ENCODE assay signal across 8 cellular contexts in the genomic region with DNA sequence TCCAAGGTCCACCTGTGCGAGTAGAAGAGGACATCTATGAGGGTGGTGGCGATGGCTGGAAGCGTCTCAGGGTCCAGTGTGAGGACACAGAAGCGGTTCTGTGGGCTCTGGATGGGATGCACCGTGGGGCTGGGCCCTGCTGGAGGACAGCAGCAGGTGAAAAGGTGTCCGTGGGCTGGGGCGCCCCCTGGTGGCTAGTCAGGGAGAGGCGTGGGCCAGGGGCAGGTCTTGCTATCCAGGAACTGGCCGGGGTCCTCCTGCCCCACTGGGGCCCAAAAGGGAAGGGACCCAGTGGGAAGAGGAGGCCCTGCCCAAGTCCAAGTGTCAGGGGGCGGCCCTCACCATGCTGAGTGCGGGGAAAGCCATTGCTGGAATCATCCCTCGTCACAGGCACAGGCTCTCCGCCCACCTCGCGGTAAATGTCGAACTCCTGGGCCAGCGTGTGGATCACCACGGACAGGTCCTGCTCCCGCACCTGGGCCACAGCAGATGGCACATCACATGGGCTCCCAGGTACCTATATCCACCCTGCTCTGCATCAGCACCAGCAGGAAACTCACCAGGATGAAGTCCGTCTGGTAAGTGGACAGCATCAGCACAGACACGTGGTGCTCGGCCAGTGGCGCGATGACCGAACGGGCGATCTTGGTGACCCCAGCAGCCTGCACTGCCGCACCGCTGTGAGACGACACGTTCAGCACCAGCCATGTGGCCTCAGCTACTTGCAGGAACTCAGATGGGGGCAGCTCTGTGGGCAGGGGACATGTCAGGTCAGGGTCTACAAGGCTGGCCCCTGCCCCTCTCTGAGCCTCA. TPM values are rescaled to one million over a fixed set of nuclear protein-coding genes. Genes with fewer than 3 reads are reported as not detected.
DNase-seq lines count a peak whose midpoint lies in the region; ATAC-seq and TF ChIP-seq lines count a peak whose summit lies in the region.
"Had no signal": no experiment of that assay in that cellular context is flagged by ENCODE, and none has a peak within 500 bp of the region (broad histone marks: within the 10 kb centered on the region; RNA-seq: fewer than 3 reads in every experiment).

No MANE protein-coding gene starts in this region.

- no peak overlapping the region for H3K23ac ChIP-seq in mesendoderm (ENCODE audit: low read length)

- H3K27ac ChIP-seq in mesendoderm (ENCODE audit: low read depth, low read length): no peak overlapping the region
- H3K27ac ChIP-seq: epithelial cell of prostate had no signal

- no peak overlapping the region for H3K9ac ChIP-seq in mesendoderm (ENCODE audit: low read length)

- H3K79me2 ChIP-seq in mesendoderm (ENCODE audit: control insufficient read depth, insufficient read depth, low read length): no peaks in the 10 kb centered on the region

- H2BK120ac ChIP-seq in mesendoderm (ENCODE audit: low read depth, low read length): no peak overlapping the region

- no peak overlapping the region for H3K18ac ChIP-seq in mesendoderm (ENCODE audit: low read length)

- H3K4ac ChIP-seq in mesendoderm (ENCODE audit: low read depth, low read length): no peak overlapping the region

- no peak overlapping the region for H3K4me3 ChIP-seq in mesendoderm (ENCODE audit: low read length)

- H2AK5ac ChIP-seq in mesendoderm (ENCODE audit: low read length): no peak overlapping the region

- no peaks in the 10 kb centered on the region for H3K36me3 ChIP-seq in mesendoderm (ENCODE audit: control insufficient read depth, insufficient read depth, low read length)

- WGBS in mesendoderm (ENCODE audit: extremely low coverage, insufficient coverage, low lambda C conversion rate): no CpG with 5 or more reads among the region's 31 CpGs

- no peak for ATAC-seq in GM21717 (IDR thresholded peaks at IDR 0.05; ENCODE audit: unreplicated experiment)

- H4K5ac ChIP-seq in mesendoderm (ENCODE audit: low read length): no peak overlapping the region

- H3K56ac ChIP-seq in mesendoderm (ENCODE audit: low read length): no peak overlapping the region

- peak; percentile 88 for TF ChIP-seq CTCF in GM10266 (IDR thresholded peaks at IDR 0.05; ENCODE audit: control insufficient read depth, insufficient read depth, low read depth, missing control alignments)

- DNase-seq in GM10266 (ENCODE audit: extremely low spot score): peak; percentile 84
- peak; percentile 41 for DNase-seq in MV-4-11 (lab: John Stamatoyannopoulos, UW)
- DNase-seq in activated CD4-positive, alpha-beta T cell treated with anti-CD3 and anti-CD28 coated beads for 1 hour: peak; percentile 79
- peak; percentile 60 for DNase-seq in cerebellar cortex (ENCODE audit: low spot score)
- peak; percentile 73 for DNase-seq in mesendoderm
- peak; percentile 65 to 76 for DNase-seq in stimulated activated CD8-positive, alpha-beta memory T cell treated with anti-CD3 and anti-CD28 coated beads, Interleukin-4, amount 100 ng/mL, for 4 hours (ENCODE audit: low read depth in 2 of 2, low spot score in 1 of 2)

- H3K27me3 ChIP-seq in mesendoderm (ENCODE audit: insufficient read depth, low read length, poor library complexity): no peaks in the 10 kb centered on the region

- no peak overlapping the region for H4K8ac ChIP-seq in mesendoderm (ENCODE audit: low read depth, low read length)

- H2BK5ac ChIP-seq in mesendoderm (ENCODE audit: low read length): no peak overlapping the region

- peaks cover 11% of the 10 kb centered on the region for H3K4me1 ChIP-seq in mesendoderm (ENCODE audit: control insufficient read depth, low read depth, low read length)

- H3K4me2 ChIP-seq in mesendoderm (ENCODE audit: low read length): no peak overlapping the region

- H2BK15ac ChIP-seq in mesendoderm (replicated peaks; ENCODE audit: low read depth): no peak overlapping the region

- H3K79me1 ChIP-seq in mesendoderm (ENCODE audit: low read length): no peaks in the 10 kb centered on the region

RNA-seq across cellular contexts. Expression of gene CASTOR1, which starts 2.3 kb away (rescaled TPM):
- 3.3 TPM for polyA plus RNA-seq in mesendoderm (2013, experiment 1 of 2)
- 3.4 TPM for polyA plus RNA-seq in mesendoderm (2013, experiment 2 of 2)

RNA-seq across cellular contexts. Expression of gene OSM, which starts 20.4 kb away (rescaled TPM):
- not detected for polyA plus RNA-seq in mesendoderm (2013, experiment 1 of 2)
- polyA plus RNA-seq in mesendoderm (2013, experiment 2 of 2): not detected

RNA-seq across cellular contexts. Expression of gene TBC1D10A, which starts 39.7 kb away (rescaled TPM):
- 2.7 TPM for polyA plus RNA-seq in mesendoderm (2013, experiment 1 of 2)
- polyA plus RNA-seq in mesendoderm (2013, experiment 2 of 2): 2.6 TPM

RNA-seq across cellular contexts. Expression of gene LIF, which starts 40.5 kb away (rescaled TPM):
- 1.0 TPM for polyA plus RNA-seq in mesendoderm (2013, experiment 1 of 2)
- 0.84 TPM for polyA plus RNA-seq in mesendoderm (2013, experiment 2 of 2)
